ENCODE assay signal across 1 cellular context in the genomic region with DNA sequence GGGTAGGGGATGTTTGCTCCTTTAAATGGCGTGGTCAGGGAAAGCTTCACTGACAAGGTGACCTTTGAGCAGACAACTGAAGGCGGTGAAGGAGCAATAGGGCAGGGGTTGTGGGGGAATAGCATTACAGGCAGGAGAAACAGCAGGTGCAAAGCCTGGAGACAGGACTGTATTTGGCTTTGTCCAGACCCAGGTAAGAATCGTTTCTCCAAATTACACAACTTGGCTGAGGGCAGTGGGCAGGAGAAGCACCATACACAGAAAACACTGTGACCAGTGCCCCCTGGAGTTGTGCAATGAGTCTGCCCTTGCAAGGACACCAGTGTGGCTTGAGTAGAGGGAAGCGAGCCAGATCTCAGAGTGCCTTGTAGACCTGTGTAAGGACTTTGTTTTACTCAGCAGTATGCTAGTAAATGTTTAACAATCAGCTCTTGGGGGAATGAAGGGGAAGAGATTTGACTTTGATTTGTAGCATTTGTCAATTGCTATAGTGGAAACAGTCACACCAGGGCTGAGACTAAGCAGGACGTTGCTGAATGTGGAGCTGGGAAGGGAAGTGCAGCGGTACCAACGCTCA.
TF ChIP-seq lines count a peak whose summit lies in the region.

No MANE protein-coding gene starts in this region.

TF ChIP-seq in liver, 16 proteins besides CTCF, POLR2A, EP300 and RAD21 (continued from another document):
- TF ChIP-seq, protein P1, sequence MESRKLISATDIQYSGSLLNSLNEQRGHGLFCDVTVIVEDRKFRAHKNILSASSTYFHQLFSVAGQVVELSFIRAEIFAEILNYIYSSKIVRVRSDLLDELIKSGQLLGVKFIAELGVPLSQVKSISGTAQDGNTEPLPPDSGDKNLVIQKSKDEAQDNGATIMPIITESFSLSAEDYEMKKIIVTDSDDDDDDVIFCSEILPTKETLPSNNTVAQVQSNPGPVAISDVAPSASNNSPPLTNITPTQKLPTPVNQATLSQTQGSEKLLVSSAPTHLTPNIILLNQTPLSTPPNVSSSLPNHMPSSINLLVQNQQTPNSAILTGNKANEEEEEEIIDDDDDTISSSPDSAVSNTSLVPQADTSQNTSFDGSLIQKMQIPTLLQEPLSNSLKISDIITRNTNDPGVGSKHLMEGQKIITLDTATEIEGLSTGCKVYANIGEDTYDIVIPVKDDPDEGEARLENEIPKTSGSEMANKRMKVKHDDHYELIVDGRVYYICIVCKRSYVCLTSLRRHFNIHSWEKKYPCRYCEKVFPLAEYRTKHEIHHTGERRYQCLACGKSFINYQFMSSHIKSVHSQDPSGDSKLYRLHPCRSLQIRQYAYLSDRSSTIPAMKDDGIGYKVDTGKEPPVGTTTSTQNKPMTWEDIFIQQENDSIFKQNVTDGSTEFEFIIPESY (IDR thresholded peaks at IDR 0.05), result no peak
- TF ChIP-seq NR2F2 (IDR thresholded peaks at IDR 0.05), result peak; percentile 52
- TF ChIP-seq SP1 (IDR thresholded peaks at IDR 0.05), result peak; percentile 96
- peak; percentile 87 for TF ChIP-seq HNF4G (IDR thresholded peaks at IDR 0.05)
- TF ChIP-seq, protein P2, sequence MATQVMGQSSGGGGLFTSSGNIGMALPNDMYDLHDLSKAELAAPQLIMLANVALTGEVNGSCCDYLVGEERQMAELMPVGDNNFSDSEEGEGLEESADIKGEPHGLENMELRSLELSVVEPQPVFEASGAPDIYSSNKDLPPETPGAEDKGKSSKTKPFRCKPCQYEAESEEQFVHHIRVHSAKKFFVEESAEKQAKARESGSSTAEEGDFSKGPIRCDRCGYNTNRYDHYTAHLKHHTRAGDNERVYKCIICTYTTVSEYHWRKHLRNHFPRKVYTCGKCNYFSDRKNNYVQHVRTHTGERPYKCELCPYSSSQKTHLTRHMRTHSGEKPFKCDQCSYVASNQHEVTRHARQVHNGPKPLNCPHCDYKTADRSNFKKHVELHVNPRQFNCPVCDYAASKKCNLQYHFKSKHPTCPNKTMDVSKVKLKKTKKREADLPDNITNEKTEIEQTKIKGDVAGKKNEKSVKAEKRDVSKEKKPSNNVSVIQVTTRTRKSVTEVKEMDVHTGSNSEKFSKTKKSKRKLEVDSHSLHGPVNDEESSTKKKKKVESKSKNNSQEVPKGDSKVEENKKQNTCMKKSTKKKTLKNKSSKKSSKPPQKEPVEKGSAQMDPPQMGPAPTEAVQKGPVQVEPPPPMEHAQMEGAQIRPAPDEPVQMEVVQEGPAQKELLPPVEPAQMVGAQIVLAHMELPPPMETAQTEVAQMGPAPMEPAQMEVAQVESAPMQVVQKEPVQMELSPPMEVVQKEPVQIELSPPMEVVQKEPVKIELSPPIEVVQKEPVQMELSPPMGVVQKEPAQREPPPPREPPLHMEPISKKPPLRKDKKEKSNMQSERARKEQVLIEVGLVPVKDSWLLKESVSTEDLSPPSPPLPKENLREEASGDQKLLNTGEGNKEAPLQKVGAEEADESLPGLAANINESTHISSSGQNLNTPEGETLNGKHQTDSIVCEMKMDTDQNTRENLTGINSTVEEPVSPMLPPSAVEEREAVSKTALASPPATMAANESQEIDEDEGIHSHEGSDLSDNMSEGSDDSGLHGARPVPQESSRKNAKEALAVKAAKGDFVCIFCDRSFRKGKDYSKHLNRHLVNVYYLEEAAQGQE (IDR thresholded peaks at IDR 0.05), result no peak
- TF ChIP-seq JUND (IDR thresholded peaks at IDR 0.05), result peak; percentile 87 to 90
- TF ChIP-seq, protein P3, sequence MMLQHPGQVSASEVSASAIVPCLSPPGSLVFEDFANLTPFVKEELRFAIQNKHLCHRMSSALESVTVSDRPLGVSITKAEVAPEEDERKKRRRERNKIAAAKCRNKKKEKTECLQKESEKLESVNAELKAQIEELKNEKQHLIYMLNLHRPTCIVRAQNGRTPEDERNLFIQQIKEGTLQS (IDR thresholded peaks at IDR 0.05), result no peak
